In the genomic region with DNA sequence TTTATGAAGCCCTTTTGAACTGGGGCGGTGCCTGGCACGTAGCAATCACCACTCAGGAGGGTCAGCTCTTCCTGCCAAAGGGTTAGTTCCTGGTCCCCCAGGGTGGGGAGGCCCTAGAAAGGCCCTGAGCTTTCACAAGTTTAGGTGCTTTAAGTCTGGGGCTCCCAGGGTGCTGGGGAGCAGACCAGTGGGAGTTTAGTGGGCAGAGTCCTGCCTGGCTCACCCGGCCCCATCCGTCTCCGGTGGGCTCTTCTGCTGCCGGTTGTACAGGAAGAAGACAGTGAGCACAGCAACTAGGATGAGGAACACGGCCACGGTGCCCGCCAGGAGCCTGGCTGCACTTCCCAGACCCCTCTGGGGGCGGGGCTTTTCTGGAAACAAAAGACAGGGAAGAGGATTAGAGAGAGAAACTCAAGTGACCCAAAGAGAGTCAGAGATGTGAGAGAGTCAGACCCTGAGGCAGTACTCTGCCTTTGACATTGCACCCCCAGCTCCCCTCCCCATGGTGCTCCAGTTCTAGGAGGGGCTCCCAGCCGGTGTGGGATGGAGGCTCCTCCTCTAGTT, we compare ENCODE assay signal across 21 cellular contexts.
DNase-seq lines count a peak whose midpoint lies in the region; ATAC-seq, FAIRE-seq and TF ChIP-seq lines count a peak whose summit lies in the region.
"Had no signal": no experiment of that assay in that cellular context is flagged by ENCODE, and none has a peak within 500 bp of the region (broad histone marks: within the 10 kb centered on the region; RNA-seq: fewer than 3 reads in every experiment).

No MANE protein-coding gene starts in this region.

- H2AFZ ChIP-seq in MM.1S (ENCODE audit: low read length): no peak overlapping the region
- H2AFZ ChIP-seq: GM23248 had no signal

- 34 to 68% (median 65%) methylated on average over 11 of the region's 11 CpGs for WGBS in small intestine, 3 donors
- 62 to 69% (median 65%) methylated on average over 9 to 11 of the region's 11 CpGs for WGBS in adrenal gland, 4 donors

- H3K9me3 Mint-ChIP-seq in activated T-helper 17 cell treated with anti-CD3 and anti-CD28 coated beads, Interleukin-2, amount 50 U/mL, for 72 hours: no peaks in the 10 kb centered on the region
- H3K9me3 Mint-ChIP-seq in activated CD8-positive, alpha-beta T cell treated with anti-CD3 and anti-CD28 coated beads, Interleukin-2, amount 10 ng/mL, durations not matched to agents 7 days and 5 days (ENCODE audit: insufficient read depth): no peaks in the 10 kb centered on the region
- H3K9me3 Mint-ChIP-seq: CD4-positive, CD25-positive, alpha-beta regulatory T cell had no signal

- no peak for FAIRE-seq in small intestine (lab: Jason Lieb, UNC)
- FAIRE-seq: GM12891, H54, HepG2 had no signal

- no peaks in the 10 kb centered on the region for H3F3A ChIP-seq in MM.1S (ENCODE audit: insufficient read depth, low read length)

- peak overlapping the region; percentile 38 for H3K27ac Mint-ChIP-seq in activated T-helper 17 cell treated with anti-CD3 and anti-CD28 coated beads, Interleukin-2, amount 50 U/mL, for 72 hours
- H3K27ac Mint-ChIP-seq in activated CD8-positive, alpha-beta T cell treated with anti-CD3 and anti-CD28 coated beads, Interleukin-2, amount 10 ng/mL, durations not matched to agents 7 days and 5 days: no peak overlapping the region
- H3K27ac Mint-ChIP-seq: CD4-positive, CD25-positive, alpha-beta regulatory T cell; CD8-positive, alpha-beta memory T cell had no signal

- H3K27ac ChIP-seq in MM.1S (ENCODE audit: low read length) (no peak overlapping the region), small intestine (ENCODE audit: low read depth in 1 of 2, low read length in 1 of 2) (no peak overlapping the region), adrenal gland (no peak overlapping the region)
- H3K27ac ChIP-seq: GM23248 had no signal

- 0 out of 2 replicates have a peak overlapping the region, but pooled peaks have one; percentile 15 for H3K4me2 ChIP-seq in MM.1S (ENCODE audit: low read depth, low read length)

- ATAC-seq in Right ventricle myocardium inferior (no peak), Right ventricle myocardium superior (ENCODE audit: poor library complexity) (no peak)
- no peak for ATAC-seq in activated T-helper 17 cell treated with anti-CD3 and anti-CD28 coated beads, Interleukin-2, amount 50 U/mL, for 72 hours (replicated peaks)
- no peak for ATAC-seq in activated CD8-positive, alpha-beta T cell treated with anti-CD3 and anti-CD28 coated beads, Interleukin-2, amount 10 ng/mL, durations not matched to agents 7 days and 5 days
- ATAC-seq: HepG2 had no signal

- H4K20me1 ChIP-seq in MM.1S (ENCODE audit: insufficient read depth, low read length): no peaks in the 10 kb centered on the region

- DNase-seq in Right ventricle myocardium inferior (ENCODE audit: missing footprints): peak; percentile 23
- no peak for DNase-seq in Right ventricle myocardium superior
- DNase-seq in MM.1S: no peak
- peak; percentile 25 for DNase-seq in small intestine
- no peak for DNase-seq in BE2C
- DNase-seq in adrenal gland: no peak
- no peak for DNase-seq in activated CD8-positive, alpha-beta T cell treated with anti-CD3 and anti-CD28 coated beads, Interleukin-2, amount 10 ng/mL, durations not matched to agents 7 days and 5 days
- DNase-seq: 8988T; C1 segment of cervical spinal cord; CD4-positive, CD25-positive, alpha-beta regulatory T cell; CD8-positive, alpha-beta memory T cell; COR-L47; DMS 273 treated with DMSO at 0.1 percent for 48 hours; DMS53; DND-41; EL; GM23248 had no signal

- no peaks in the 10 kb centered on the region for H3K36me3 ChIP-seq in MM.1S (replicated peaks; ENCODE audit: insufficient read depth, low read length)
- H3K36me3 ChIP-seq in small intestine (ENCODE audit: control insufficient read depth in 2 of 2, insufficient read depth in 2 of 2, low read length in 2 of 2): no peaks in the 10 kb centered on the region
- H3K36me3 ChIP-seq in BE2C: no peaks in the 10 kb centered on the region
- no peaks in the 10 kb centered on the region for H3K36me3 ChIP-seq in adrenal gland (replicated peaks in 1 of 2)

- H3K4me1 Mint-ChIP-seq in activated T-helper 17 cell treated with anti-CD3 and anti-CD28 coated beads, Interleukin-2, amount 50 U/mL, for 72 hours: no peaks in the 10 kb centered on the region
- no peaks in the 10 kb centered on the region for H3K4me1 Mint-ChIP-seq in activated CD8-positive, alpha-beta T cell treated with anti-CD3 and anti-CD28 coated beads, Interleukin-2, amount 10 ng/mL, durations not matched to agents 7 days and 5 days (ENCODE audit: low read depth)
- H3K4me1 Mint-ChIP-seq: CD8-positive, alpha-beta memory T cell had no signal

- TF ChIP-seq CTCF in MM.1S (IDR thresholded peaks at IDR 0.05; ENCODE audit: low read length): no peak
- TF ChIP-seq CTCF in BE2C (IDR thresholded peaks at IDR 0.05; ENCODE audit: low read depth, low read length): no peak
- no peak for TF ChIP-seq CTCF in adrenal gland (IDR thresholded peaks at IDR 0.05)

- POLR2A ChIA-PET in activated CD8-positive, alpha-beta T cell treated with anti-CD3 and anti-CD28 coated beads, Interleukin-2, amount 10 ng/mL, durations not matched to agents 7 days and 5 days (lab: Charles Lee): no interaction called here

- TF ChIP-seq POLR2A in adrenal gland (IDR thresholded peaks at IDR 0.05): no peak

- H3K4me3 ChIP-seq in MM.1S (ENCODE audit: low read length) (no peak overlapping the region), small intestine (ENCODE audit: low read depth in 1 of 2, low read length in 2 of 2) (no peak overlapping the region), BE2C (ENCODE audit: low read depth, low read length) (no peak overlapping the region), adrenal gland (no peak overlapping the region)
- H3K4me3 ChIP-seq: GM23248 had no signal

- H3K27me3 ChIP-seq in MM.1S (replicated peaks; ENCODE audit: insufficient read depth, low read length) (peaks cover 46% of the 10 kb centered on the region), small intestine (ENCODE audit: control insufficient read depth in 2 of 2, insufficient read depth in 2 of 2, low read length in 2 of 2) (no peaks in the 10 kb centered on the region), BE2C (no peaks in the 10 kb centered on the region), adrenal gland (no peaks in the 10 kb centered on the region)

- H3K4me1 ChIP-seq in MM.1S (ENCODE audit: low read length) (no peaks in the 10 kb centered on the region), small intestine (ENCODE audit: control insufficient read depth in 2 of 2, insufficient read depth in 1 of 2, low read depth in 1 of 2, low read length in 1 of 2) (no peaks in the 10 kb centered on the region), BE2C (peaks cover 19% of the 10 kb centered on the region), adrenal gland (replicated peaks in 1 of 2) (no peaks in the 10 kb centered on the region)

- no peak overlapping the region for H3K9ac ChIP-seq in MM.1S (ENCODE audit: low read length)
- H3K9ac ChIP-seq: GM23248 had no signal

- H3K9me2 ChIP-seq in MM.1S (replicated peaks; ENCODE audit: insufficient read depth, low read length): no peaks in the 10 kb centered on the region

- H3K79me2 ChIP-seq in MM.1S (ENCODE audit: low read length): no peaks in the 10 kb centered on the region

- no peaks in the 10 kb centered on the region for H3K36me3 Mint-ChIP-seq in activated T-helper 17 cell treated with anti-CD3 and anti-CD28 coated beads, Interleukin-2, amount 50 U/mL, for 72 hours (ENCODE audit: low read depth)
- H3K36me3 Mint-ChIP-seq in activated CD8-positive, alpha-beta T cell treated with anti-CD3 and anti-CD28 coated beads, Interleukin-2, amount 10 ng/mL, durations not matched to agents 7 days and 5 days (ENCODE audit: low read depth): no peaks in the 10 kb centered on the region
- H3K36me3 Mint-ChIP-seq: CD4-positive, CD25-positive, alpha-beta regulatory T cell; CD8-positive, alpha-beta memory T cell had no signal

- peaks cover 5% of the 10 kb centered on the region for H3K27me3 Mint-ChIP-seq in activated T-helper 17 cell treated with anti-CD3 and anti-CD28 coated beads, Interleukin-2, amount 50 U/mL, for 72 hours
- H3K27me3 Mint-ChIP-seq in activated CD8-positive, alpha-beta T cell treated with anti-CD3 and anti-CD28 coated beads, Interleukin-2, amount 10 ng/mL, durations not matched to agents 7 days and 5 days (ENCODE audit: low read depth): no peaks in the 10 kb centered on the region

- no peak overlapping the region for H3K4me3 Mint-ChIP-seq in activated T-helper 17 cell treated with anti-CD3 and anti-CD28 coated beads, Interleukin-2, amount 50 U/mL, for 72 hours
- no peak overlapping the region for H3K4me3 Mint-ChIP-seq in activated CD8-positive, alpha-beta T cell treated with anti-CD3 and anti-CD28 coated beads, Interleukin-2, amount 10 ng/mL, durations not matched to agents 7 days and 5 days
- H3K4me3 Mint-ChIP-seq: CD8-positive, alpha-beta memory T cell had no signal

- intact Hi-C loops in Right ventricle myocardium inferior (cut with DNase I) (no loop called here), Right ventricle myocardium superior (cut with DNase I) (no loop called here), adrenal gland (cut with DNase I) (no loop called here)

- H3K9me3 ChIP-seq in MM.1S (replicated peaks; ENCODE audit: insufficient read depth, low read length): no peaks in the 10 kb centered on the region
- no peaks in the 10 kb centered on the region for H3K9me3 ChIP-seq in small intestine (ENCODE audit: control insufficient read depth, low read depth)
- no peaks in the 10 kb centered on the region for H3K9me3 ChIP-seq in BE2C
- H3K9me3 ChIP-seq in adrenal gland (replicated peaks in 1 of 3): no peaks in the 10 kb centered on the region

- CTCF ChIA-PET in activated CD8-positive, alpha-beta T cell treated with anti-CD3 and anti-CD28 coated beads, Interleukin-2, amount 10 ng/mL, durations not matched to agents 7 days and 5 days (lab: Charles Lee): no interaction called here

Comparison
In these comparisons a context has a peak if more than half of its experiments do, and no peak if none do; other contexts are left out.
1. DNase-seq: peak in Right ventricle myocardium inferior (single experiment) and small intestine (single experiment); none in Right ventricle myocardium superior (single experiment), MM.1S (single experiment), BE2C (single experiment), adrenal gland (0 of 7) and activated CD8-positive, alpha-beta T cell treated with anti-CD3 and anti-CD28 coated beads, Interleukin-2, amount 10 ng/mL, durations not matched to agents 7 days and 5 days (single experiment).